In genomic region chr10:71281646-71282322, GRCh38 we compare ENCODE assay signal across 25 cellular contexts.
"Had no signal": no experiment of that assay in that cellular context is flagged by ENCODE, and none has a peak within 500 bp of the region (broad histone marks: within the 10 kb centered on the region; RNA-seq: fewer than 3 reads in every experiment).

No MANE protein-coding gene starts in this region.

- FAIRE-seq: frontal cortex, small intestine had no signal

- H3K4me2 ChIP-seq: hepatocyte had no signal

- H3K9me3 ChIP-seq: adrenal gland, ascending aorta, colonic mucosa, esophagus muscularis mucosa, lower lobe of right lung, mucosa of descending colon, tibial artery had no signal

- H3K36me3 ChIP-seq: brain microvascular endothelial cell, colonic mucosa had no signal

- H2AFZ ChIP-seq: hepatocyte had no signal

- H3K4me3 ChIP-seq: adrenal gland, ascending aorta, colonic mucosa, dorsolateral prefrontal cortex, esophagus muscularis mucosa, hepatocyte, lower lobe of right lung, mucosa of descending colon, tibial artery had no signal

- H3K27ac ChIP-seq: adrenal gland, ascending aorta, brain microvascular endothelial cell, colonic mucosa, esophagus muscularis mucosa, hepatocyte, lower lobe of right lung, tibial artery had no signal

- H3K79me2 ChIP-seq: hepatocyte had no signal

- H3K27me3 ChIP-seq: adrenal gland, ascending aorta, brain microvascular endothelial cell, colonic mucosa, dorsolateral prefrontal cortex, esophagus muscularis mucosa, hepatocyte, tibial artery had no signal

- DNase-seq: activated T-cell treated with anti-CD3 and anti-CD28 coated beads, Interleukin-2, amount 50 U/mL, for 1 hour; adrenal gland; brain microvascular endothelial cell; central memory CD4-positive, alpha-beta T cell; colonic mucosa; glutamatergic neuron; immature natural killer cell; lower lobe of right lung; mesendoderm; mucosa of descending colon; occipital lobe; posterior cingulate gyrus; small intestine; stimulated activated CD4-positive, alpha-beta T cell treated with anti-CD3 and anti-CD28 coated beads, Interleukin-2, amount 100 ng/mL, for 24 hours; stimulated activated naive CD8-positive, alpha-beta T cell treated with anti-CD3 and anti-CD28 coated beads, Interleukin-15, amount 100 ng/mL, for 72 hours; tibial artery had no signal

- H3K4me1 ChIP-seq: ascending aorta, colonic mucosa, esophagus muscularis mucosa, lower lobe of right lung, tibial artery had no signal

- ATAC-seq: left lobe of liver; lower lobe of right lung; mucosa of descending colon; sciatic nerve; stimulated activated effector memory CD8-positive, alpha-beta T cell treated with anti-CD3 and anti-CD28 coated beads, Interleukin-12 subunit alpha, Interleukin-12 subunit beta, amount 100 ng/mL, for 72 hours; stimulated activated naive CD8-positive, alpha-beta T cell treated with anti-CD3 and anti-CD28 coated beads, Interleukin-15, amount 100 ng/mL, for 72 hours; WTC11 had no signal
